ENCODE assay signal across 1 cellular context in genomic region chr17:83031321-83031945, GRCh38.
TF ChIP-seq lines count a peak whose summit lies in the region.

No MANE protein-coding gene starts in this region.

TF ChIP-seq in SK-N-SH treated with all-trans-retinoic acid at 6 μM for 48 hours, 23 proteins besides CTCF, POLR2A, EP300 and RAD21 (continued from another document):
- TF ChIP-seq, protein P1, sequence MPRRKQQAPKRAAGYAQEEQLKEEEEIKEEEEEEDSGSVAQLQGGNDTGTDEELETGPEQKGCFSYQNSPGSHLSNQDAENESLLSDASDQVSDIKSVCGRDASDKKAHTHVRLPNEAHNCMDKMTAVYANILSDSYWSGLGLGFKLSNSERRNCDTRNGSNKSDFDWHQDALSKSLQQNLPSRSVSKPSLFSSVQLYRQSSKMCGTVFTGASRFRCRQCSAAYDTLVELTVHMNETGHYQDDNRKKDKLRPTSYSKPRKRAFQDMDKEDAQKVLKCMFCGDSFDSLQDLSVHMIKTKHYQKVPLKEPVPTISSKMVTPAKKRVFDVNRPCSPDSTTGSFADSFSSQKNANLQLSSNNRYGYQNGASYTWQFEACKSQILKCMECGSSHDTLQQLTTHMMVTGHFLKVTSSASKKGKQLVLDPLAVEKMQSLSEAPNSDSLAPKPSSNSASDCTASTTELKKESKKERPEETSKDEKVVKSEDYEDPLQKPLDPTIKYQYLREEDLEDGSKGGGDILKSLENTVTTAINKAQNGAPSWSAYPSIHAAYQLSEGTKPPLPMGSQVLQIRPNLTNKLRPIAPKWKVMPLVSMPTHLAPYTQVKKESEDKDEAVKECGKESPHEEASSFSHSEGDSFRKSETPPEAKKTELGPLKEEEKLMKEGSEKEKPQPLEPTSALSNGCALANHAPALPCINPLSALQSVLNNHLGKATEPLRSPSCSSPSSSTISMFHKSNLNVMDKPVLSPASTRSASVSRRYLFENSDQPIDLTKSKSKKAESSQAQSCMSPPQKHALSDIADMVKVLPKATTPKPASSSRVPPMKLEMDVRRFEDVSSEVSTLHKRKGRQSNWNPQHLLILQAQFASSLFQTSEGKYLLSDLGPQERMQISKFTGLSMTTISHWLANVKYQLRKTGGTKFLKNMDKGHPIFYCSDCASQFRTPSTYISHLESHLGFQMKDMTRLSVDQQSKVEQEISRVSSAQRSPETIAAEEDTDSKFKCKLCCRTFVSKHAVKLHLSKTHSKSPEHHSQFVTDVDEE (CRISPR knock-in tag; IDR thresholded peaks at IDR 0.05): no peak
- TF ChIP-seq ZNF565 (CRISPR knock-in tag; conservative IDR thresholded peaks at IDR 0.05; ENCODE audit: low read depth) (no peak), CREB5 (CRISPR knock-in tag; IDR thresholded peaks at IDR 0.05; ENCODE audit: low read depth) (no peak), PPARA (CRISPR knock-in tag; IDR thresholded peaks at IDR 0.05; ENCODE audit: borderline replicate concordance) (no peak)
- TF ChIP-seq, protein P2, sequence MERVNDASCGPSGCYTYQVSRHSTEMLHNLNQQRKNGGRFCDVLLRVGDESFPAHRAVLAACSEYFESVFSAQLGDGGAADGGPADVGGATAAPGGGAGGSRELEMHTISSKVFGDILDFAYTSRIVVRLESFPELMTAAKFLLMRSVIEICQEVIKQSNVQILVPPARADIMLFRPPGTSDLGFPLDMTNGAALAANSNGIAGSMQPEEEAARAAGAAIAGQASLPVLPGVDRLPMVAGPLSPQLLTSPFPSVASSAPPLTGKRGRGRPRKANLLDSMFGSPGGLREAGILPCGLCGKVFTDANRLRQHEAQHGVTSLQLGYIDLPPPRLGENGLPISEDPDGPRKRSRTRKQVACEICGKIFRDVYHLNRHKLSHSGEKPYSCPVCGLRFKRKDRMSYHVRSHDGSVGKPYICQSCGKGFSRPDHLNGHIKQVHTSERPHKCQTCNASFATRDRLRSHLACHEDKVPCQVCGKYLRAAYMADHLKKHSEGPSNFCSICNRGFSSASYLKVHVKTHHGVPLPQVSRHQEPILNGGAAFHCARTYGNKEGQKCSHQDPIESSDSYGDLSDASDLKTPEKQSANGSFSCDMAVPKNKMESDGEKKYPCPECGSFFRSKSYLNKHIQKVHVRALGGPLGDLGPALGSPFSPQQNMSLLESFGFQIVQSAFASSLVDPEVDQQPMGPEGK (CRISPR knock-in tag; IDR thresholded peaks at IDR 0.05; ENCODE audit: borderline replicate concordance): no peak
